Comparison of ENCODE assay signal across 28 cellular contexts in the genomic region with DNA sequence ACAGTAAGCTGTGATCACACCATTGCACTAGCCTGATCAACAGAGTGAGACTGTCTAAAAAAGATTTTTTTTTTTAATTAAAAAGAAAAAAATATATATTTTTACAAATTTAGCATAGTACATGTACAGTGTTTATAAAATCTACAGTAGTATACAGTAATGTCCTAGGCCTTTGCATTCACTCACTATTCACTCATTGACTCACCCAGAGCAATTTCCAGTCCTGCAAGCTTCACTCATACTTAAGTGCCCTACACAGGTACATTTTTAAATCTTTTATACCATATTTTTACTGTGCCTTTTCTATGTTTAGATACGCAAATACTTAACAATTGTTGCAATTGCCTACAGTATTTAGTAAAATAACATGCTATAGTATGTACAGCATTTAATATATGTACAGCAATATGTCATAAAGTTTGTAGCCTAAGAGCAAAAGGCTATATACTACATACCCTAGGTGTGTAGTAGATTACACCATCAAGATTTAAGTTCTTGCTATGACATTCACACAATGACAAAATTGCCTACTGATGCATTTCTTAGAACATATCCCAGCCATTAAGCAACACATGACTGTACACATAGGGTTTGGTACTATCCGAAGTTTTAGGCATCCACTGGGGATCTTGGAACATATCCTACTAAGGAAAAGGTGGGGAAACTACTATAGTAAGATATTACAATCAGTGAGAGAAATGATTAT.
"Had no signal": no experiment of that assay in that cellular context is flagged by ENCODE, and none has a peak within 500 bp of the region (broad histone marks: within the 10 kb centered on the region; RNA-seq: fewer than 3 reads in every experiment).

No MANE protein-coding gene starts in this region.

- H3K27me3 Mint-ChIP-seq: dendritic cell treated with granulocyte-macrophage colony-stimulating factor and Interleukin-4, amounts not matched to agents 40 ng/mL and 50 ng/mL, for 4 days; naive B cell; natural killer cell treated with Interleukin-12 subunit alpha and Interleukin-12 subunit beta and Interleukin-15 and Interleukin-18, amount 100 ng/mL, for 72 hours; stimulated activated memory B cell treated with anti-CD40 and anti-IgM and Interleukin-4, amounts not matched to agents 10 μg/mL and 1 μg/mL and 100 μg/mL, for 72 hours; stimulated activated naive CD8-positive, alpha-beta T cell treated with anti-CD3 and anti-CD28 coated beads, Interleukin-15, Interleukin-2, amounts not matched to agents 100 ng/mL and 50 ng/mL, for 24 hours had no signal

- ATAC-seq: gastrocnemius medialis; left lobe of liver; mucosa of descending colon; natural killer cell treated with Interleukin-12 subunit alpha and Interleukin-12 subunit beta and Interleukin-15 and Interleukin-18, amount 100 ng/mL, for 72 hours; stimulated activated memory B cell treated with anti-CD40 and anti-IgM and Interleukin-4, amounts not matched to agents 10 μg/mL and 1 μg/mL and 100 μg/mL, for 72 hours; upper lobe of right lung had no signal

- FAIRE-seq: endothelial cell of umbilical vein, kidney had no signal

- H3K4me3 Mint-ChIP-seq: dendritic cell treated with granulocyte-macrophage colony-stimulating factor and Interleukin-4, amounts not matched to agents 40 ng/mL and 50 ng/mL, for 4 days; mesothelial cell of epicardium; naive B cell; natural killer cell treated with Interleukin-12 subunit alpha and Interleukin-12 subunit beta and Interleukin-15 and Interleukin-18, amount 100 ng/mL, for 72 hours; neural progenitor cell; stimulated activated memory B cell treated with anti-CD40 and anti-IgM and Interleukin-4, amounts not matched to agents 10 μg/mL and 1 μg/mL and 100 μg/mL, for 72 hours; stimulated activated naive CD8-positive, alpha-beta T cell treated with anti-CD3 and anti-CD28 coated beads, Interleukin-15, Interleukin-2, amounts not matched to agents 100 ng/mL and 50 ng/mL, for 24 hours had no signal

- H3K36me3 ChIP-seq: colonic mucosa, gastrocnemius medialis, neural progenitor cell, prostate gland, right atrium auricular region, uterus had no signal

- DNase-seq: colonic mucosa; effector CD8-positive, alpha-beta T cell; erythroblast; gastrocnemius medialis; head of caudate nucleus; kidney; mesenchymal stem cell; mucosa of descending colon; naive B cell; nucleus accumbens; spleen; stimulated activated CD4-positive, alpha-beta T cell treated with anti-CD3 and anti-CD28 coated beads, Interleukin-4, amount 100 ng/mL, for 4 hours; upper lobe of right lung; uterus had no signal

- H3K9ac ChIP-seq: neural progenitor cell had no signal

- H3K9me3 ChIP-seq: colonic mucosa, gastrocnemius medialis, mucosa of descending colon, prostate gland, right atrium auricular region, spleen, thoracic aorta, tibial nerve, upper lobe of right lung, uterus had no signal

- H3K27ac Mint-ChIP-seq: mesothelial cell of epicardium; natural killer cell treated with Interleukin-12 subunit alpha and Interleukin-12 subunit beta and Interleukin-15 and Interleukin-18, amount 100 ng/mL, for 72 hours; neural progenitor cell; stimulated activated memory B cell treated with anti-CD40 and anti-IgM and Interleukin-4, amounts not matched to agents 10 μg/mL and 1 μg/mL and 100 μg/mL, for 72 hours had no signal

- H3K36me3 Mint-ChIP-seq: natural killer cell treated with Interleukin-12 subunit alpha and Interleukin-12 subunit beta and Interleukin-15 and Interleukin-18, amount 100 ng/mL, for 72 hours had no signal

- H3K4me1 Mint-ChIP-seq: mesothelial cell of epicardium, neural progenitor cell had no signal

- H3K9me3 Mint-ChIP-seq: dendritic cell treated with granulocyte-macrophage colony-stimulating factor and Interleukin-4, amounts not matched to agents 40 ng/mL and 50 ng/mL, for 4 days; mesothelial cell of epicardium; naive B cell; natural killer cell treated with Interleukin-12 subunit alpha and Interleukin-12 subunit beta and Interleukin-15 and Interleukin-18, amount 100 ng/mL, for 72 hours; neural progenitor cell; stimulated activated memory B cell treated with anti-CD40 and anti-IgM and Interleukin-4, amounts not matched to agents 10 μg/mL and 1 μg/mL and 100 μg/mL, for 72 hours; stimulated activated naive CD8-positive, alpha-beta T cell treated with anti-CD3 and anti-CD28 coated beads, Interleukin-15, Interleukin-2, amounts not matched to agents 100 ng/mL and 50 ng/mL, for 24 hours had no signal

- H3K27ac ChIP-seq: colonic mucosa, gastrocnemius medialis, hepatocyte, neural progenitor cell, prostate gland, right atrium auricular region, skin epidermis, spleen, thoracic aorta, tibial nerve, upper lobe of right lung, uterus had no signal

- H3K4me1 ChIP-seq: colonic mucosa, prostate gland, right atrium auricular region, tibial nerve, upper lobe of right lung, uterus had no signal

- H3K27me3 ChIP-seq: colonic mucosa, gastrocnemius medialis, hepatocyte, neural progenitor cell, right atrium auricular region, spleen, tibial nerve, upper lobe of right lung, uterus had no signal

- H3K4me3 ChIP-seq: colonic mucosa, gastrocnemius medialis, hepatocyte, mucosa of descending colon, neural progenitor cell, prostate gland, right atrium auricular region, skin epidermis, spleen, thoracic aorta, tibial nerve, upper lobe of right lung, uterus had no signal

- H3K4me2 ChIP-seq: hepatocyte, neural progenitor cell had no signal
